ENCODE assay signal across 21 cellular contexts in genomic region chr5:71597001-71597400, GRCh38.
"Had no signal": no experiment of that assay in that cellular context is flagged by ENCODE, and none has a peak within 500 bp of the region (broad histone marks: within the 10 kb centered on the region; RNA-seq: fewer than 3 reads in every experiment).

No MANE protein-coding gene starts in this region.

- H3K9me3 Mint-ChIP-seq: activated CD4-positive, alpha-beta memory T cell treated with anti-CD3 and anti-CD28 coated beads for 36 hours; activated T-helper 1 cell treated with anti-CD3 and anti-CD28 coated beads, Interleukin-12 subunit alpha, Interleukin-12 subunit beta, Interleukin-2, Interleukin-4 antibody, amounts not matched to agents 30 ng/mL and 10 ng/mL and 1 ng/mL, durations not matched to agents 14 hours and 24 hours and 36 hours; T-helper 2 cell treated with Interferon-gamma antibody and Interleukin-4, amounts not matched to agents 5 μg/mL and 100 μg/mL, for 36 hours had no signal

- DNase-seq: activated CD4-positive, alpha-beta memory T cell treated with anti-CD3 and anti-CD28 coated beads for 36 hours; activated CD8-positive, alpha-beta memory T cell treated with anti-CD3 and anti-CD28 coated beads, Interleukin-2, amount 50 U/mL, for 4 hours; activated naive CD4-positive, alpha-beta T cell; body of pancreas; caudate nucleus; colonic mucosa; erythroblast; foreskin melanocyte; hypothalamus; islet precursor cell; left colon; lower lobe of right lung; occipital lobe; posterior cingulate gyrus; sigmoid colon; spleen; stimulated activated naive CD4-positive, alpha-beta T cell treated with Interleukin-2 at 50 U/mL for 16 hours; SW 1271; trophoblast cell had no signal

- H3K4me3 Mint-ChIP-seq: activated CD4-positive, alpha-beta memory T cell treated with anti-CD3 and anti-CD28 coated beads for 36 hours; activated T-helper 1 cell treated with anti-CD3 and anti-CD28 coated beads, Interleukin-12 subunit alpha, Interleukin-12 subunit beta, Interleukin-2, Interleukin-4 antibody, amounts not matched to agents 30 ng/mL and 10 ng/mL and 1 ng/mL, durations not matched to agents 14 hours and 24 hours and 36 hours; T-helper 2 cell treated with Interferon-gamma antibody and Interleukin-4, amounts not matched to agents 5 μg/mL and 100 μg/mL, for 36 hours had no signal

- H3K27me3 Mint-ChIP-seq: activated CD4-positive, alpha-beta memory T cell treated with anti-CD3 and anti-CD28 coated beads for 36 hours had no signal

- H3K27ac Mint-ChIP-seq: activated CD4-positive, alpha-beta memory T cell treated with anti-CD3 and anti-CD28 coated beads for 36 hours; activated T-helper 1 cell treated with anti-CD3 and anti-CD28 coated beads, Interleukin-12 subunit alpha, Interleukin-12 subunit beta, Interleukin-2, Interleukin-4 antibody, amounts not matched to agents 30 ng/mL and 10 ng/mL and 1 ng/mL, durations not matched to agents 14 hours and 24 hours and 36 hours; T-helper 2 cell treated with Interferon-gamma antibody and Interleukin-4, amounts not matched to agents 5 μg/mL and 100 μg/mL, for 36 hours had no signal

- ATAC-seq: body of pancreas, left colon, lower lobe of right lung had no signal
